8 cellular contexts compared by ENCODE assay signal in genomic region chr10:110210663-110211454, GRCh38. TPM values are rescaled to one million over a fixed set of nuclear protein-coding genes. Genes with fewer than 3 reads are reported as not detected.
DNase-seq lines count a peak whose midpoint lies in the region; ATAC-seq and TF ChIP-seq lines count a peak whose summit lies in the region.

No MANE protein-coding gene starts in this region.

- WGBS in transverse colon (ENCODE audit: low coverage in 1 of 2), 2 donors, result 0% methylated on average over 3 to 59 of the region's 60 CpGs

- peaks cover 64% of the 10 kb centered on the region for H3K4me1 Mint-ChIP-seq in T-helper 1 cell treated with Interleukin-12 subunit alpha and Interleukin-12 subunit beta and Interleukin-4 antibody, amounts not matched to agents 30 μg/mL and 1 μg/mL, for 36 hours (ENCODE audit: low read depth)

- in situ Hi-C loops in GM13977 (cut with MboI; ENCODE audit: low pct_unique_long_range_greater_than_20kb, low sequenced_read_pairs, unreplicated experiment), result no loop called here
- in situ Hi-C loops in transverse colon (cut with MboI; ENCODE audit: low pct_ligation_motif_present in 1 of 4, low pct_unique_long_range_greater_than_20kb in 1 of 4, low sequenced_read_pairs in 3 of 4), result no loop called here

- H3K9me3 Mint-ChIP-seq in T-helper 1 cell treated with Interleukin-12 subunit alpha and Interleukin-12 subunit beta and Interleukin-4 antibody, amounts not matched to agents 30 μg/mL and 1 μg/mL, for 36 hours, result no peaks in the 10 kb centered on the region

- H3K27me3 Mint-ChIP-seq in T-helper 1 cell treated with Interleukin-12 subunit alpha and Interleukin-12 subunit beta and Interleukin-4 antibody, amounts not matched to agents 30 μg/mL and 1 μg/mL, for 36 hours (ENCODE audit: low read depth), result peaks cover 9% of the 10 kb centered on the region

- no peaks in the 10 kb centered on the region for H3K9me3 ChIP-seq in transverse colon

- H3K27ac Mint-ChIP-seq in T-helper 1 cell treated with Interleukin-12 subunit alpha and Interleukin-12 subunit beta and Interleukin-4 antibody, amounts not matched to agents 30 μg/mL and 1 μg/mL, for 36 hours, result peak overlapping the region; percentile 97

- H3K4me3 ChIP-seq in transverse colon, result peak overlapping the region; percentile 54 to 84 (median 74)

- peak; percentile 68 for ATAC-seq in HG02938 (IDR thresholded peaks at IDR 0.05; ENCODE audit: unreplicated experiment)
- peak; percentile 91 for ATAC-seq in left cardiac atrium

- DNase-seq in GM13977 (ENCODE audit: low spot score) (peak; percentile 96), NCI-H1694 treated with DMSO at 0.1 percent for 48 hours (lab: John Stamatoyannopoulos, UW) (peak; percentile 92), amygdala (lab: John Stamatoyannopoulos, UW) (peak; percentile 68 to 100 (median 97)), left cardiac atrium (peak; percentile 96), pons (ENCODE audit: low spot score) (peak; percentile 100), transverse colon (peak; percentile 98)

- H3K36me3 ChIP-seq in transverse colon, result no peaks in the 10 kb centered on the region

- H3K27ac ChIP-seq in transverse colon, result peak overlapping the region; percentile 90 to 95 (median 92)

- no peak for TF ChIP-seq EP300 in transverse colon (IDR thresholded peaks at IDR 0.05; ENCODE audit: low read depth)

- peaks cover 18 to 54% (median 44%) of the 10 kb centered on the region in 4 donors for H3K4me1 ChIP-seq in transverse colon

- TF ChIP-seq CTCF in GM13977 (IDR thresholded peaks at IDR 0.05; ENCODE audit: extremely low read depth, insufficient read depth, missing control alignments), result peak; percentile 1
- no peak for TF ChIP-seq CTCF in transverse colon (IDR thresholded peaks at IDR 0.05)

- H3K27me3 ChIP-seq in transverse colon, result no peaks in the 10 kb centered on the region

- H3K36me3 Mint-ChIP-seq in T-helper 1 cell treated with Interleukin-12 subunit alpha and Interleukin-12 subunit beta and Interleukin-4 antibody, amounts not matched to agents 30 μg/mL and 1 μg/mL, for 36 hours (ENCODE audit: low read depth), result peaks cover 9% of the 10 kb centered on the region

- peak; percentile 81 for TF ChIP-seq POLR2A in transverse colon (IDR thresholded peaks at IDR 0.05)

- H3K4me3 Mint-ChIP-seq in T-helper 1 cell treated with Interleukin-12 subunit alpha and Interleukin-12 subunit beta and Interleukin-4 antibody, amounts not matched to agents 30 μg/mL and 1 μg/mL, for 36 hours, result peak overlapping the region; percentile 93

- intact Hi-C loops in left cardiac atrium (cut with DNase I), result no loop called here
- intact Hi-C loops in transverse colon (cut with DNase I; ENCODE audit: low total_unique reads), result loop anchor here (10.0 kb wide), 1 partner anchor 284 kb away; the partner anchor contains the start of gene DUSP5

RNA-seq across cellular contexts. Expression of gene MXI1, which starts 3.5 kb away (rescaled TPM):
- total RNA-seq in left cardiac atrium (10 to 100 TPM; 38.7 to 43.0 TPM), transverse colon (10 to 100 TPM; 44.8 to 96.5 (median 65.3) TPM)

Comparison
In these comparisons a context has a peak if more than half of its experiments do, and no peak if none do; other contexts are left out.
1. Peak in every context shown above with its lines: DNase-seq, ATAC-seq, H3K4me3 ChIP-seq and H3K27ac ChIP-seq.